ENCODE assay signal across 4 cellular contexts in genomic region chr1:48466594-48466993, GRCh38.
"Had no signal": no experiment of that assay in that cellular context is flagged by ENCODE, and none has a peak within 500 bp of the region (broad histone marks: within the 10 kb centered on the region; RNA-seq: fewer than 3 reads in every experiment).

No MANE protein-coding gene starts in this region.

- H3K4me3 ChIP-seq: GM23248 had no signal

- H3K9ac ChIP-seq: GM23248 had no signal

- H3K27ac ChIP-seq: GM23248 had no signal

- DNase-seq: GM23248, H9, HCEC 1CT, IMR-90 had no signal
